In genomic region chr22:41301085-41302015, GRCh38 we compare ENCODE assay signal across 8 cellular contexts. TPM values are rescaled to one million over a fixed set of nuclear protein-coding genes. Genes with fewer than 3 reads are reported as not detected.
DNase-seq lines count a peak whose midpoint lies in the region; TF ChIP-seq lines count a peak whose summit lies in the region.

Gene ZC3H7B, plus strand, starts transcription at chr22:41301525. Its CDS starts 19,136 bp downstream, at chr22:41320661.

- H3K4me3 ChIP-seq in MM.1S (ENCODE audit: low read length) (peak within 1 kb of the TSS; percentile 97), SK-N-SH (ENCODE audit: low read depth in 2 of 2, low read length in 1 of 2) (peak within 1 kb of the TSS; percentile 64 to 65), osteoblast (ENCODE audit: insufficient read depth, low read length) (peak within 1 kb of the TSS; percentile 90), testis (peak within 1 kb of the TSS; percentile 90 to 93)

- H3K4me1 ChIP-seq in MM.1S (ENCODE audit: low read length) (peaks cover 13% of the 10 kb centered on the region), SK-N-SH (ENCODE audit: control insufficient read depth in 1 of 2, insufficient read depth in 2 of 2, low read depth in 1 of 2, low read length in 1 of 2) (peaks cover 3 to 9% of the 10 kb centered on the region in 2 experiments; a peak in 2 of 4 replicates), osteoblast (ENCODE audit: insufficient read depth, low read length) (peaks cover 28% of the 10 kb centered on the region), testis (peaks cover 22% of the 10 kb centered on the region)

- WGBS in SK-N-SH (ENCODE audit: low lambda C conversion rate), result 3% methylated on average over 10 of the region's 74 CpGs
- 0 to 2% methylated on average over 11 to 74 of the region's 74 CpGs for WGBS in testis, 2 donors

- CTCF ChIA-PET in SK-N-SH (lab: Yijun Ruan, JAX), result no interaction called here

- H3K9me2 ChIP-seq in MM.1S (replicated peaks; ENCODE audit: insufficient read depth, low read length) (no peaks in the 10 kb centered on the region), SK-N-SH (no peaks in the 10 kb centered on the region)

- no peak within 1 kb of the TSS; the same call in 1 of the 2 replicates for H3K27ac ChIP-seq in MM.1S (ENCODE audit: low read length)
- H3K27ac ChIP-seq in SK-N-SH (ENCODE audit: low read depth in 2 of 2, low read length in 1 of 2), result peak within 1 kb of the TSS; percentile 61 to 67
- H3K27ac ChIP-seq in osteoblast (ENCODE audit: low read depth, low read length), result peak within 1 kb of the TSS; percentile 74
- H3K27ac ChIP-seq in testis, result peak within 1 kb of the TSS; percentile 95

- H3K9ac ChIP-seq in MM.1S (ENCODE audit: low read length) (peak within 1 kb of the TSS; percentile 98), SK-N-SH (peak within 1 kb of the TSS; percentile 93)

- intact Hi-C loops in testis (cut with DNase I; ENCODE audit: low total_unique reads), result no loop called here

- peak within 1 kb of the TSS; percentile 97 for H2AFZ ChIP-seq in MM.1S (ENCODE audit: low read length)
- peak within 1 kb of the TSS; percentile 82; the same call in 1 of the 2 replicates for H2AFZ ChIP-seq in SK-N-SH (ENCODE audit: low read depth)
- peak within 1 kb of the TSS; percentile 71 for H2AFZ ChIP-seq in osteoblast (ENCODE audit: low read length)

- no peak; the same call in 1 of the 2 replicates for TF ChIP-seq RAD21 in SK-N-SH (IDR thresholded peaks at IDR 0.05; ENCODE audit: low read length)

- H3K36me3 ChIP-seq in MM.1S (replicated peaks; ENCODE audit: insufficient read depth, low read length) (no peaks in the 10 kb centered on the region), SK-N-SH (replicated peaks in 1 of 2; ENCODE audit: control insufficient read depth in 1 of 2, insufficient read depth in 2 of 2, low read length in 1 of 2) (no peaks in the 10 kb centered on the region), osteoblast (ENCODE audit: insufficient read depth, low read length) (no peaks in the 10 kb centered on the region), testis (ENCODE audit: low read depth, missing control alignments) (no peaks in the 10 kb centered on the region)

- H3K9me3 ChIP-seq in MM.1S (replicated peaks; ENCODE audit: insufficient read depth, low read length), result no peaks in the 10 kb centered on the region
- H3K9me3 ChIP-seq in SK-N-SH, result no peaks in the 10 kb centered on the region
- H3K9me3 ChIP-seq in osteoblast (ENCODE audit: low read depth, low read length), result no peaks in the 10 kb centered on the region
- H3K9me3 ChIP-seq in testis, result no peaks in the 10 kb centered on the region

- H3K27me3 ChIP-seq in MM.1S (replicated peaks; ENCODE audit: insufficient read depth, low read length), result no peaks in the 10 kb centered on the region
- H3K27me3 ChIP-seq in SK-N-SH (ENCODE audit: insufficient read depth), result no peaks in the 10 kb centered on the region
- no peaks in the 10 kb centered on the region for H3K27me3 ChIP-seq in osteoblast (ENCODE audit: insufficient read depth, low read length)
- no peaks in the 10 kb centered on the region for H3K27me3 ChIP-seq in testis

- H3K4me2 ChIP-seq in MM.1S (ENCODE audit: low read depth, low read length) (peak within 1 kb of the TSS; percentile 100), SK-N-SH (peak within 1 kb of the TSS; percentile 80), osteoblast (ENCODE audit: insufficient read depth, low read length) (peak within 1 kb of the TSS; percentile 90)

- H4K20me1 ChIP-seq in MM.1S (ENCODE audit: insufficient read depth, low read length) (no peaks in the 10 kb centered on the region), SK-N-SH (ENCODE audit: insufficient read depth) (no peaks in the 10 kb centered on the region), osteoblast (ENCODE audit: insufficient read depth, low read length) (peaks cover 15% of the 10 kb centered on the region)

- TF ChIP-seq POLR2A in testis (IDR thresholded peaks at IDR 0.05), result no peak

- POLR2A ChIA-PET in SK-N-SH (lab: Yijun Ruan, JAX), result interaction anchor here (1.1 kb wide), 1 partner anchor 15 kb away, joined by 8 read pairs; the partner anchor contains the start of gene RANGAP1

- H3F3A ChIP-seq in MM.1S (ENCODE audit: insufficient read depth, low read length), result peaks cover 5% of the 10 kb centered on the region; the same call in 1 of the 2 replicates
- peaks cover 8% of the 10 kb centered on the region for H3F3A ChIP-seq in SK-N-SH (replicated peaks; ENCODE audit: insufficient read depth)

- TF ChIP-seq EP300 in SK-N-SH (IDR thresholded peaks at IDR 0.05; ENCODE audit: borderline replicate concordance in 1 of 2, low read depth in 1 of 2, low read length in 1 of 2), result no peak

- H3K79me2 ChIP-seq in MM.1S (ENCODE audit: low read length) (peaks cover 55% of the 10 kb centered on the region), SK-N-SH (ENCODE audit: insufficient read depth) (peaks cover 59% of the 10 kb centered on the region), osteoblast (ENCODE audit: insufficient read depth, low read length) (peaks cover 59% of the 10 kb centered on the region)

- peak; percentile 95 for DNase-seq in GM03348 (ENCODE audit: low spot score)
- DNase-seq in HCEC 1CT, result peak; percentile 87
- peak; percentile 87 for DNase-seq in MM.1S
- DNase-seq in SK-N-SH, result peak; percentile 90
- peak; percentile 86 for DNase-seq in activated naive CD4-positive, alpha-beta T cell treated with anti-CD3 and anti-CD28 coated beads, Interleukin-2, amount 50 U/mL, for 16 hours
- DNase-seq in glomerular endothelial cell (ENCODE audit: extremely low read depth, low read depth, low spot score), result no peak
- DNase-seq in osteoblast (ENCODE audit: insufficient read length, low spot score, missing footprints), result peak; percentile 100
- peak; percentile 84 for DNase-seq in testis

- TF ChIP-seq CTCF in MM.1S (IDR thresholded peaks at IDR 0.05; ENCODE audit: low read length) (peak; percentile 54), SK-N-SH (IDR thresholded peaks at IDR 0.05) (peak; percentile 45), osteoblast (IDR thresholded peaks at IDR 0.05; ENCODE audit: extremely low read depth, low read depth, low read length) (peak; percentile 33), testis (IDR thresholded peaks at IDR 0.05) (peak in 2 of 3 experiments; percentile 36 to 44)

TF ChIP-seq in SK-N-SH, 30 proteins besides CTCF, POLR2A, EP300 and RAD21:
- no peak for TF ChIP-seq MEF2A (IDR thresholded peaks at IDR 0.05; ENCODE audit: borderline replicate concordance, low read depth)
- peak; percentile 41; the same call in 1 of the 2 replicates for TF ChIP-seq MAX (IDR thresholded peaks at IDR 0.05; ENCODE audit: low read depth)
- TF ChIP-seq MXI1 (IDR thresholded peaks at IDR 0.05; ENCODE audit: low read depth, low read length), result peak; percentile 49; the same call in 1 of the 2 replicates
- no peak for TF ChIP-seq SMC3 (IDR thresholded peaks at IDR 0.05; ENCODE audit: low read depth, low read length)
- TF ChIP-seq FOSL2 (IDR thresholded peaks at IDR 0.05; ENCODE audit: borderline replicate concordance, low read depth), result no peak
- TF ChIP-seq SIN3A (IDR thresholded peaks at IDR 0.05; ENCODE audit: borderline replicate concordance, low read depth, low read length), result peak; percentile 36; the same call in 1 of the 2 replicates
- TF ChIP-seq POLR2AphosphoS5 (IDR thresholded peaks at IDR 0.05; ENCODE audit: low read depth, low read length), result peak; percentile 71; the same call in 1 of the 2 replicates
- TF ChIP-seq ELF1 (IDR thresholded peaks at IDR 0.05), result no peak
- no peak for TF ChIP-seq PBX3 (IDR thresholded peaks at IDR 0.05)
- TF ChIP-seq TAF1 (IDR thresholded peaks at IDR 0.05; ENCODE audit: borderline replicate concordance, low read depth, low read length), result peak; percentile 76
- no peak for TF ChIP-seq YY1 (IDR thresholded peaks at IDR 0.05; ENCODE audit: low read depth)
- no peak for TF ChIP-seq RFX5 (IDR thresholded peaks at IDR 0.05; ENCODE audit: low read length)
- no peak for TF ChIP-seq TEAD4 (IDR thresholded peaks at IDR 0.05; ENCODE audit: borderline replicate concordance, insufficient read depth)
- peak; percentile 8 for TF ChIP-seq CHD2 (IDR thresholded peaks at IDR 0.05; ENCODE audit: low read length, partially characterized antibody)
TF ChIP-seq in SK-N-SH: peak in this region for 6.

RNA-seq across cellular contexts. Expression of gene ZC3H7B, which starts in this region (rescaled TPM):
- polyA plus RNA-seq in SK-N-SH (2012; rRNA removed) (21.7 and 27.1 TPM in 2 replicates), testis (ENCODE audit: insufficient read depth, low read depth, low replicate concordance) (38.9 TPM)
- 11.6 and 17.6 TPM in 2 replicates for polyA plus RNA-seq in SK-N-SH (2012; cell fraction: cytosol; rRNA removed)
- polyA plus RNA-seq in SK-N-SH (2012; cell fraction: nucleus; rRNA removed), result 44.4 and 48.1 TPM in 2 replicates
- total RNA-seq in glomerular endothelial cell (97.4 and 125 TPM in 2 replicates), osteoblast (43.6 and 53.6 TPM in 2 replicates), testis (10 to 100 TPM; 56.4 to 63.0 TPM)
